Comparison of ENCODE assay signal across 1 cellular context in the genomic region with DNA sequence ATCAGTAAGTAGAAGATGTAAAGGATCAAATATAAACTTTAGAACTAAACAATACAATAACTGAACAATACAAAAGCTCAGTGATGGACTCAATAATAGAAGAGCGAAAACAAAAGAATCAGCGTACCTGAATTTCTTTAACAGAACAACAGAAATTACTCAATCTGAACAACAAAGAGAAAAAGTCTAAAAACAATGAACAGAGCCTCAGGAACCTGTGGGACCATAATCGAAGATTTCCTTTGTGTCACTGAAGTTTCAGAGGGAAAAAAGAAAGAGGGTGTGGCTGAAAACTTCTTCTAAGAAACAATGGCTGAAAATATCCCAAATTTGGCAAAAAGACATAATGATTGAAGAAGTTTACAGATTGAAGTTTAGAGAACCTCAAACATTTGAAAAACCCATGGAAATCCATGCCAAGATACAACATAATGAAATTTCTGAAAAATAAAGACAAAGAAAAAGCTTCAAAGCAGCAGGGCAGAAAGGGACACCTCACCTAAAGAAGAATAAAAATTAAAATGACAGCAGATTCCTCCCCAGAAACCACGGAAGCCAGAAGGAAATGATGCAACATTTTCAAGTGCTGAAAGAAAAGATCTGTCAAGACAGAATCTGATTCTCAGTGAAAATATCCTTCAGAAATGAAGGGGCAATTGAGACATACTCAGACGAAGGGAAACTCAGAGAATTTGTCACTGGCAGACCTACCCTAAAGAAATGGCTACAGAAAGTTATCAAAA.
A peak's percentile ranks its signal among the peaks of the same experiment; 100 is the strongest.
TF ChIP-seq lines count a peak whose summit lies in the region.

No MANE protein-coding gene starts in this region.

TF ChIP-seq in K562, 482 proteins besides CTCF, POLR2A, EP300 and RAD21 (continued from another document and continues in another):
- TF ChIP-seq, protein P1, sequence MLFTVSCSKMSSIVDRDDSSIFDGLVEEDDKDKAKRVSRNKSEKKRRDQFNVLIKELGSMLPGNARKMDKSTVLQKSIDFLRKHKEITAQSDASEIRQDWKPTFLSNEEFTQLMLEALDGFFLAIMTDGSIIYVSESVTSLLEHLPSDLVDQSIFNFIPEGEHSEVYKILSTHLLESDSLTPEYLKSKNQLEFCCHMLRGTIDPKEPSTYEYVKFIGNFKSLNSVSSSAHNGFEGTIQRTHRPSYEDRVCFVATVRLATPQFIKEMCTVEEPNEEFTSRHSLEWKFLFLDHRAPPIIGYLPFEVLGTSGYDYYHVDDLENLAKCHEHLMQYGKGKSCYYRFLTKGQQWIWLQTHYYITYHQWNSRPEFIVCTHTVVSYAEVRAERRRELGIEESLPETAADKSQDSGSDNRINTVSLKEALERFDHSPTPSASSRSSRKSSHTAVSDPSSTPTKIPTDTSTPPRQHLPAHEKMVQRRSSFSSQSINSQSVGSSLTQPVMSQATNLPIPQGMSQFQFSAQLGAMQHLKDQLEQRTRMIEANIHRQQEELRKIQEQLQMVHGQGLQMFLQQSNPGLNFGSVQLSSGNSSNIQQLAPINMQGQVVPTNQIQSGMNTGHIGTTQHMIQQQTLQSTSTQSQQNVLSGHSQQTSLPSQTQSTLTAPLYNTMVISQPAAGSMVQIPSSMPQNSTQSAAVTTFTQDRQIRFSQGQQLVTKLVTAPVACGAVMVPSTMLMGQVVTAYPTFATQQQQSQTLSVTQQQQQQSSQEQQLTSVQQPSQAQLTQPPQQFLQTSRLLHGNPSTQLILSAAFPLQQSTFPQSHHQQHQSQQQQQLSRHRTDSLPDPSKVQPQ (CRISPR knock-in tag; IDR thresholded peaks at IDR 0.05; ENCODE audit: borderline replicate concordance): no peak
- TF ChIP-seq ZNF146 (CRISPR knock-in tag; IDR thresholded peaks at IDR 0.05; ENCODE audit: unreplicated experiment) (no peak), L3MBTL2 (IDR thresholded peaks at IDR 0.05) (0 out of 2 replicates have a peak, but pooled peaks have one; percentile 17), SMC3 (conservative IDR thresholded peaks at IDR 0.05; ENCODE audit: insufficient read depth, low read depth, low read length) (no peak), XRCC5 (IDR thresholded peaks at IDR 0.05; ENCODE audit: low read depth, low read length) (no peak), ZKSCAN1 (IDR thresholded peaks at IDR 0.05; ENCODE audit: low read depth, low read length) (no peak), ARHGAP35 (IDR thresholded peaks at IDR 0.05; ENCODE audit: partially characterized antibody) (no peak), ZNF707 (CRISPR knock-in tag; conservative IDR thresholded peaks at IDR 0.05) (no peak), ZNF174 (CRISPR knock-in tag; IDR thresholded peaks at IDR 0.05) (no peak), THRAP3 (IDR thresholded peaks at IDR 0.05; ENCODE audit: borderline replicate concordance) (no peak), MTA3 (IDR thresholded peaks at IDR 0.05; ENCODE audit: borderline replicate concordance) (no peak), HMG20A (CRISPR knock-in tag; conservative IDR thresholded peaks at IDR 0.05) (no peak), CXXC5 (CRISPR knock-in tag; IDR thresholded peaks at IDR 0.05) (peak; percentile 34; the same call in 1 of the 2 replicates), TAF1 (IDR thresholded peaks at IDR 0.05; ENCODE audit: control insufficient read depth, extremely low read depth, insufficient read depth, low read length, severe bottlenecking) (no peak), MTA1 (IDR thresholded peaks at IDR 0.05; ENCODE audit: borderline replicate concordance) (no peak), ZZZ3 (IDR thresholded peaks at IDR 0.05) (no peak), TRIM28 (IDR thresholded peaks at IDR 0.05) (no peak), JUND (IDR thresholded peaks at IDR 0.05; ENCODE audit: borderline replicate concordance, low read depth, low read length) (peak; percentile 79), JUND (tag; IDR thresholded peaks at IDR 0.05; ENCODE audit: borderline replicate concordance, low read depth, low read length) (peak; percentile 70; the same call in 2 of the 3 replicates), TAF15 (IDR thresholded peaks at IDR 0.05; ENCODE audit: low read depth, low read length) (no peak), ZNF77 (CRISPR knock-in tag; IDR thresholded peaks at IDR 0.05) (no peak), ELF1 (tag; IDR thresholded peaks at IDR 0.05) (no peak), TRIM24 (IDR thresholded peaks at IDR 0.05) (peak; percentile 48 to 52; a peak in 2 of 4 replicates), ZNF140 (CRISPR knock-in tag; IDR thresholded peaks at IDR 0.05) (no peak), ZNF764 (CRISPR knock-in tag; IDR thresholded peaks at IDR 0.05; ENCODE audit: low read depth) (no peak)
- TF ChIP-seq, protein P2, sequence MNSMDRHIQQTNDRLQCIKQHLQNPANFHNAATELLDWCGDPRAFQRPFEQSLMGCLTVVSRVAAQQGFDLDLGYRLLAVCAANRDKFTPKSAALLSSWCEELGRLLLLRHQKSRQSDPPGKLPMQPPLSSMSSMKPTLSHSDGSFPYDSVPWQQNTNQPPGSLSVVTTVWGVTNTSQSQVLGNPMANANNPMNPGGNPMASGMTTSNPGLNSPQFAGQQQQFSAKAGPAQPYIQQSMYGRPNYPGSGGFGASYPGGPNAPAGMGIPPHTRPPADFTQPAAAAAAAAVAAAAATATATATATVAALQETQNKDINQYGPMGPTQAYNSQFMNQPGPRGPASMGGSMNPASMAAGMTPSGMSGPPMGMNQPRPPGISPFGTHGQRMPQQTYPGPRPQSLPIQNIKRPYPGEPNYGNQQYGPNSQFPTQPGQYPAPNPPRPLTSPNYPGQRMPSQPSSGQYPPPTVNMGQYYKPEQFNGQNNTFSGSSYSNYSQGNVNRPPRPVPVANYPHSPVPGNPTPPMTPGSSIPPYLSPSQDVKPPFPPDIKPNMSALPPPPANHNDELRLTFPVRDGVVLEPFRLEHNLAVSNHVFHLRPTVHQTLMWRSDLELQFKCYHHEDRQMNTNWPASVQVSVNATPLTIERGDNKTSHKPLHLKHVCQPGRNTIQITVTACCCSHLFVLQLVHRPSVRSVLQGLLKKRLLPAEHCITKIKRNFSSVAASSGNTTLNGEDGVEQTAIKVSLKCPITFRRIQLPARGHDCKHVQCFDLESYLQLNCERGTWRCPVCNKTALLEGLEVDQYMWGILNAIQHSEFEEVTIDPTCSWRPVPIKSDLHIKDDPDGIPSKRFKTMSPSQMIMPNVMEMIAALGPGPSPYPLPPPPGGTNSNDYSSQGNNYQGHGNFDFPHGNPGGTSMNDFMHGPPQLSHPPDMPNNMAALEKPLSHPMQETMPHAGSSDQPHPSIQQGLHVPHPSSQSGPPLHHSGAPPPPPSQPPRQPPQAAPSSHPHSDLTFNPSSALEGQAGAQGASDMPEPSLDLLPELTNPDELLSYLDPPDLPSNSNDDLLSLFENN (IDR thresholded peaks at IDR 0.05; ENCODE audit: low read depth in 2 of 2, low read length in 2 of 2): no peak
- TF ChIP-seq, protein P3, sequence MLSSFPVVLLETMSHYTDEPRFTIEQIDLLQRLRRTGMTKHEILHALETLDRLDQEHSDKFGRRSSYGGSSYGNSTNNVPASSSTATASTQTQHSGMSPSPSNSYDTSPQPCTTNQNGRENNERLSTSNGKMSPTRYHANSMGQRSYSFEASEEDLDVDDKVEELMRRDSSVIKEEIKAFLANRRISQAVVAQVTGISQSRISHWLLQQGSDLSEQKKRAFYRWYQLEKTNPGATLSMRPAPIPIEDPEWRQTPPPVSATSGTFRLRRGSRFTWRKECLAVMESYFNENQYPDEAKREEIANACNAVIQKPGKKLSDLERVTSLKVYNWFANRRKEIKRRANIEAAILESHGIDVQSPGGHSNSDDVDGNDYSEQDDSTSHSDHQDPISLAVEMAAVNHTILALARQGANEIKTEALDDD (IDR thresholded peaks at IDR 0.05): no peak
- TF ChIP-seq, protein P4, sequence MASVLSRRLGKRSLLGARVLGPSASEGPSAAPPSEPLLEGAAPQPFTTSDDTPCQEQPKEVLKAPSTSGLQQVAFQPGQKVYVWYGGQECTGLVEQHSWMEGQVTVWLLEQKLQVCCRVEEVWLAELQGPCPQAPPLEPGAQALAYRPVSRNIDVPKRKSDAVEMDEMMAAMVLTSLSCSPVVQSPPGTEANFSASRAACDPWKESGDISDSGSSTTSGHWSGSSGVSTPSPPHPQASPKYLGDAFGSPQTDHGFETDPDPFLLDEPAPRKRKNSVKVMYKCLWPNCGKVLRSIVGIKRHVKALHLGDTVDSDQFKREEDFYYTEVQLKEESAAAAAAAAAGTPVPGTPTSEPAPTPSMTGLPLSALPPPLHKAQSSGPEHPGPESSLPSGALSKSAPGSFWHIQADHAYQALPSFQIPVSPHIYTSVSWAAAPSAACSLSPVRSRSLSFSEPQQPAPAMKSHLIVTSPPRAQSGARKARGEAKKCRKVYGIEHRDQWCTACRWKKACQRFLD (CRISPR knock-in tag; IDR thresholded peaks at IDR 0.05): no peak
- TF ChIP-seq, protein P5, sequence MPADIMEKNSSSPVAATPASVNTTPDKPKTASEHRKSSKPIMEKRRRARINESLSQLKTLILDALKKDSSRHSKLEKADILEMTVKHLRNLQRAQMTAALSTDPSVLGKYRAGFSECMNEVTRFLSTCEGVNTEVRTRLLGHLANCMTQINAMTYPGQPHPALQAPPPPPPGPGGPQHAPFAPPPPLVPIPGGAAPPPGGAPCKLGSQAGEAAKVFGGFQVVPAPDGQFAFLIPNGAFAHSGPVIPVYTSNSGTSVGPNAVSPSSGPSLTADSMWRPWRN (IDR thresholded peaks at IDR 0.05; ENCODE audit: low read depth): no peak
- TF ChIP-seq, protein P6, sequence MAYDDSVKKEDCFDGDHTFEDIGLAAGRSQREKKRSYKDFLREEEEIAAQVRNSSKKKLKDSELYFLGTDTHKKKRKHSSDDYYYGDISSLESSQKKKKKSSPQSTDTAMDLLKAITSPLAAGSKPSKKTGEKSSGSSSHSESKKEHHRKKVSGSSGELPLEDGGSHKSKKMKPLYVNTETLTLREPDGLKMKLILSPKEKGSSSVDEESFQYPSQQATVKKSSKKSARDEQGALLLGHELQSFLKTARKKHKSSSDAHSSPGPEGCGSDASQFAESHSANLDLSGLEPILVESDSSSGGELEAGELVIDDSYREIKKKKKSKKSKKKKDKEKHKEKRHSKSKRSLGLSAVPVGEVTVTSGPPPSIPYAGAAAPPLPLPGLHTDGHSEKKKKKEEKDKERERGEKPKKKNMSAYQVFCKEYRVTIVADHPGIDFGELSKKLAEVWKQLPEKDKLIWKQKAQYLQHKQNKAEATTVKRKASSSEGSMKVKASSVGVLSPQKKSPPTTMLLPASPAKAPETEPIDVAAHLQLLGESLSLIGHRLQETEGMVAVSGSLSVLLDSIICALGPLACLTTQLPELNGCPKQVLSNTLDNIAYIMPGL (CRISPR knock-in tag; IDR thresholded peaks at IDR 0.05): no peak
- TF ChIP-seq, protein P7, sequence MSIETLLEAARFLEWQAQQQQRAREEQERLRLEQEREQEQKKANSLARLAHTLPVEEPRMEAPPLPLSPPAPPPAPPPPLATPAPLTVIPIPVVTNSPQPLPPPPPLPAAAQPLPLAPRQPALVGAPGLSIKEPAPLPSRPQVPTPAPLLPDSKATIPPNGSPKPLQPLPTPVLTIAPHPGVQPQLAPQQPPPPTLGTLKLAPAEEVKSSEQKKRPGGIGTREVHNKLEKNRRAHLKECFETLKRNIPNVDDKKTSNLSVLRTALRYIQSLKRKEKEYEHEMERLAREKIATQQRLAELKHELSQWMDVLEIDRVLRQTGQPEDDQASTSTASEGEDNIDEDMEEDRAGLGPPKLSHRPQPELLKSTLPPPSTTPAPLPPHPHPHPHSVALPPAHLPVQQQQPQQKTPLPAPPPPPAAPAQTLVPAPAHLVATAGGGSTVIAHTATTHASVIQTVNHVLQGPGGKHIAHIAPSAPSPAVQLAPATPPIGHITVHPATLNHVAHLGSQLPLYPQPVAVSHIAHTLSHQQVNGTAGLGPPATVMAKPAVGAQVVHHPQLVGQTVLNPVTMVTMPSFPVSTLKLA (conservative IDR thresholded peaks at IDR 0.05): no peak
- TF ChIP-seq, protein P8, sequence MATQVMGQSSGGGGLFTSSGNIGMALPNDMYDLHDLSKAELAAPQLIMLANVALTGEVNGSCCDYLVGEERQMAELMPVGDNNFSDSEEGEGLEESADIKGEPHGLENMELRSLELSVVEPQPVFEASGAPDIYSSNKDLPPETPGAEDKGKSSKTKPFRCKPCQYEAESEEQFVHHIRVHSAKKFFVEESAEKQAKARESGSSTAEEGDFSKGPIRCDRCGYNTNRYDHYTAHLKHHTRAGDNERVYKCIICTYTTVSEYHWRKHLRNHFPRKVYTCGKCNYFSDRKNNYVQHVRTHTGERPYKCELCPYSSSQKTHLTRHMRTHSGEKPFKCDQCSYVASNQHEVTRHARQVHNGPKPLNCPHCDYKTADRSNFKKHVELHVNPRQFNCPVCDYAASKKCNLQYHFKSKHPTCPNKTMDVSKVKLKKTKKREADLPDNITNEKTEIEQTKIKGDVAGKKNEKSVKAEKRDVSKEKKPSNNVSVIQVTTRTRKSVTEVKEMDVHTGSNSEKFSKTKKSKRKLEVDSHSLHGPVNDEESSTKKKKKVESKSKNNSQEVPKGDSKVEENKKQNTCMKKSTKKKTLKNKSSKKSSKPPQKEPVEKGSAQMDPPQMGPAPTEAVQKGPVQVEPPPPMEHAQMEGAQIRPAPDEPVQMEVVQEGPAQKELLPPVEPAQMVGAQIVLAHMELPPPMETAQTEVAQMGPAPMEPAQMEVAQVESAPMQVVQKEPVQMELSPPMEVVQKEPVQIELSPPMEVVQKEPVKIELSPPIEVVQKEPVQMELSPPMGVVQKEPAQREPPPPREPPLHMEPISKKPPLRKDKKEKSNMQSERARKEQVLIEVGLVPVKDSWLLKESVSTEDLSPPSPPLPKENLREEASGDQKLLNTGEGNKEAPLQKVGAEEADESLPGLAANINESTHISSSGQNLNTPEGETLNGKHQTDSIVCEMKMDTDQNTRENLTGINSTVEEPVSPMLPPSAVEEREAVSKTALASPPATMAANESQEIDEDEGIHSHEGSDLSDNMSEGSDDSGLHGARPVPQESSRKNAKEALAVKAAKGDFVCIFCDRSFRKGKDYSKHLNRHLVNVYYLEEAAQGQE (CRISPR knock-in tag; IDR thresholded peaks at IDR 0.05; ENCODE audit: low read depth): no peak
- TF ChIP-seq, protein P9, sequence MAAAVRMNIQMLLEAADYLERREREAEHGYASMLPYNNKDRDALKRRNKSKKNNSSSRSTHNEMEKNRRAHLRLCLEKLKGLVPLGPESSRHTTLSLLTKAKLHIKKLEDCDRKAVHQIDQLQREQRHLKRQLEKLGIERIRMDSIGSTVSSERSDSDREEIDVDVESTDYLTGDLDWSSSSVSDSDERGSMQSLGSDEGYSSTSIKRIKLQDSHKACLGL (CRISPR knock-in tag; IDR thresholded peaks at IDR 0.05; ENCODE audit: borderline replicate concordance, poor library complexity, severe bottlenecking): no peak
- TF ChIP-seq, protein P10, sequence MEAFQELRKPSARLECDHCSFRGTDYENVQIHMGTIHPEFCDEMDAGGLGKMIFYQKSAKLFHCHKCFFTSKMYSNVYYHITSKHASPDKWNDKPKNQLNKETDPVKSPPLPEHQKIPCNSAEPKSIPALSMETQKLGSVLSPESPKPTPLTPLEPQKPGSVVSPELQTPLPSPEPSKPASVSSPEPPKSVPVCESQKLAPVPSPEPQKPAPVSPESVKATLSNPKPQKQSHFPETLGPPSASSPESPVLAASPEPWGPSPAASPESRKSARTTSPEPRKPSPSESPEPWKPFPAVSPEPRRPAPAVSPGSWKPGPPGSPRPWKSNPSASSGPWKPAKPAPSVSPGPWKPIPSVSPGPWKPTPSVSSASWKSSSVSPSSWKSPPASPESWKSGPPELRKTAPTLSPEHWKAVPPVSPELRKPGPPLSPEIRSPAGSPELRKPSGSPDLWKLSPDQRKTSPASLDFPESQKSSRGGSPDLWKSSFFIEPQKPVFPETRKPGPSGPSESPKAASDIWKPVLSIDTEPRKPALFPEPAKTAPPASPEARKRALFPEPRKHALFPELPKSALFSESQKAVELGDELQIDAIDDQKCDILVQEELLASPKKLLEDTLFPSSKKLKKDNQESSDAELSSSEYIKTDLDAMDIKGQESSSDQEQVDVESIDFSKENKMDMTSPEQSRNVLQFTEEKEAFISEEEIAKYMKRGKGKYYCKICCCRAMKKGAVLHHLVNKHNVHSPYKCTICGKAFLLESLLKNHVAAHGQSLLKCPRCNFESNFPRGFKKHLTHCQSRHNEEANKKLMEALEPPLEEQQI (IDR thresholded peaks at IDR 0.05): no peak
